14 cellular contexts compared by ENCODE assay signal in the genomic region with DNA sequence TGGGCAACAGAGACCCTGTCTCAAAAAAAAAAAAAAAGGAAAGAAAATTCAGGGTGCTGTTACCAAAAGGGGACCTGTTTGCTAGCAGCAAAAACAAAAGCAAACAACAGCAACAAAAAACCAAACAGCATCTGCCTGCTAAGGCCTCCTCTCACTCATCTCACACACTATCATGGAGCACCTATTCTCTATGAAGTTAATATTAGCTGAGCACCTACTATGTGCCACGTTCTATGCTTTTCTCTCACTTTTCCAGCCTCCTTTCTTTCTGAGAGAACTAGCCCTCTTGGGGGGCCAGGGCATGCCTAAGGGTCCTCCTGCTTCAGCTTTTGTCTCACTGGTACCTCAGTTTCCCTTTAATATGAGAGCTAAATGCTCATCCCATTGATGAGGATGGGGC. TPM values are rescaled to one million over a fixed set of nuclear protein-coding genes. Genes with fewer than 3 reads are reported as not detected.
A peak's percentile ranks its signal among the peaks of the same experiment; 100 is the strongest.
DNase-seq lines count a peak whose midpoint lies in the region; ATAC-seq lines count a peak whose summit lies in the region.
"Had no signal": no experiment of that assay in that cellular context is flagged by ENCODE, and none has a peak within 500 bp of the region (broad histone marks: within the 10 kb centered on the region; RNA-seq: fewer than 3 reads in every experiment).

No MANE protein-coding gene starts in this region.

- DNase-seq in head of caudate nucleus, result no peak
- DNase-seq: DMS 273 treated with DMSO at 0.1 percent for 48 hours, DND-41, NCI-H1694 treated with DMSO at 0.1 percent for 48 hours, NCI-H2107, NCI-H226, NCI-H524 had no signal

- no peak for ATAC-seq in GM21367 (IDR thresholded peaks at IDR 0.05; ENCODE audit: unreplicated experiment)

- H3K27ac ChIP-seq in angular gyrus (ENCODE audit: low read depth, low read length), result peak overlapping the region; percentile 99
- peak overlapping the region; percentile 97 for H3K27ac ChIP-seq in layer of hippocampus (ENCODE audit: low read depth, low read length)
- peak overlapping the region; percentile 100 for H3K27ac ChIP-seq in temporal lobe (ENCODE audit: low read depth, low read length)
- H3K27ac ChIP-seq: KMS-11, SK-N-MC had no signal

- H3K27me3 ChIP-seq in layer of hippocampus (ENCODE audit: control insufficient read depth, insufficient read depth, low read length), result no peaks in the 10 kb centered on the region

- intact Hi-C loops in head of caudate nucleus (cut with DNase I), result no loop called here

RNA-seq across cellular contexts. Expression of gene GPR62, which starts 0.5 kb away (rescaled TPM):
- total RNA-seq in temporal lobe, result 0.25 TPM
- total RNA-seq: G401 had no signal

RNA-seq across cellular contexts. Expression of gene PCBP4, which starts 12.5 kb away (rescaled TPM):
- total RNA-seq in temporal lobe, result 32.5 TPM

RNA-seq across cellular contexts. Expression of gene PARP3, which starts 12.6 kb away (rescaled TPM):
- 5.9 TPM for total RNA-seq in temporal lobe

RNA-seq across cellular contexts. Expression of gene RRP9, which starts 13.0 kb away (rescaled TPM):
- 10.1 TPM for total RNA-seq in temporal lobe

RNA-seq across cellular contexts. Expression of gene ABHD14B, which starts 19.1 kb away (rescaled TPM):
- total RNA-seq in temporal lobe, result 1.7 TPM
